1 cellular context compared by ENCODE assay signal in genomic region chr6:72832271-72832670, GRCh38.
TF ChIP-seq lines count a peak whose summit lies in the region.

No MANE protein-coding gene starts in this region.

TF ChIP-seq in SK-N-SH treated with all-trans-retinoic acid at 6 μM for 48 hours, 23 proteins besides CTCF, POLR2A, EP300 and RAD21 (continued from another document):
- TF ChIP-seq CREB5 (CRISPR knock-in tag; IDR thresholded peaks at IDR 0.05; ENCODE audit: low read depth) (no peak), ZC3H10 (CRISPR knock-in tag; IDR thresholded peaks at IDR 0.05) (no peak), PPARA (CRISPR knock-in tag; IDR thresholded peaks at IDR 0.05; ENCODE audit: borderline replicate concordance) (no peak), ZNF565 (CRISPR knock-in tag; conservative IDR thresholded peaks at IDR 0.05; ENCODE audit: low read depth) (no peak), ZFP3 (CRISPR knock-in tag; IDR thresholded peaks at IDR 0.05) (no peak)
